Comparison of ENCODE assay signal across 33 cellular contexts in the genomic region with DNA sequence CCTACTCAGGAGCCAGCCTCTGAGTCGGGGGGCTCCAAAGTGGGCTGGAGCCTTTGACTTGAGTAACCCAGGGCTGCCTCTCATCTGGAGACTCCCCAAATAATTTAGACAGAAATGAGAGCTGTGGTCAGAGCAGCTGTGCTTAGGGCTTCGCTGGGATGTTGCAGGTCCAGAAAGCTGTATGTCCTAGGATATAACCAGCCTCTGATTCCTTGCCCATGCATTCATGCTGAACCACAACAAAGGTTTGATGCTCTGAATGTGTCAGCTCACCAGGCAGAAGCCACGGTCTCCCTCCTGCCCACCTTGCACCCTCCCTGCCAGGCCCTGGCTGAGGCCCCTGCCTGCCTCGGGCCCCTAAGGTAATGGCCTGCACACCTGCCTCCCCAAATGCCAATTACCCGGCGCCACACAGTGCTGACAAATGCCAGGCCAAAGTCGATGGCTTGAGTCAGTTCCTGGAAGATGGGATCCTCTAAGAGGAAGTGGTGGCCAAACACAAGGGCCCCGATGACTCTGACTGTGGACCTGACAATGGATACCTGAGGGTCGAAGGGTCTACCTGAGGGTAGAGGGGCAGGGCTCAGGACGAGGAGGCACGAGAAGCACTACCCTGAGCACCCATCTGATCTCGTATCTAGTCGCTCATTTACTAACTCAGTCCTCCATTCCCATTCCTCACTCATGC.
"Had no signal": no experiment of that assay in that cellular context is flagged by ENCODE, and none has a peak within 500 bp of the region (broad histone marks: within the 10 kb centered on the region; RNA-seq: fewer than 3 reads in every experiment).

No MANE protein-coding gene starts in this region.

- H3K4me3 ChIP-seq: body of pancreas had no signal

- H3K4me3 Mint-ChIP-seq: activated CD4-positive, alpha-beta T cell treated with anti-CD3 and anti-CD28 coated beads for 36 hours; activated CD4-positive, alpha-beta T cell treated with anti-CD3 and anti-CD28 coated beads, Interleukin-2, amount 10 ng/mL, durations not matched to agents 7 days and 5 days; activated CD8-positive, alpha-beta T cell treated with anti-CD3 and anti-CD28 coated beads, Interleukin-2, amount 10 ng/mL, durations not matched to agents 7 days and 5 days; activated naive CD4-positive, alpha-beta T cell treated with anti-CD3 and anti-CD28 coated beads, Interleukin-2, amount 50 U/mL, for 24 hours; activated naive CD8-positive, alpha-beta T cell treated with anti-CD3 and anti-CD28 coated beads, Interleukin-2, amount 10 ng/mL, durations not matched to agents 7 days and 5 days; activated T-cell treated with anti-CD3 and anti-CD28 coated beads, Interleukin-2, amount 50 U/mL, for 24 hours had no signal

- H3K9ac ChIP-seq: KMS-11 had no signal

- H3K9me3 Mint-ChIP-seq: activated CD4-positive, alpha-beta T cell treated with anti-CD3 and anti-CD28 coated beads, Interleukin-2, amount 10 ng/mL, durations not matched to agents 7 days and 5 days; activated naive CD4-positive, alpha-beta T cell treated with anti-CD3 and anti-CD28 coated beads, Interleukin-2, amount 50 U/mL, for 24 hours; activated naive CD8-positive, alpha-beta T cell treated with anti-CD3 and anti-CD28 coated beads, Interleukin-2, amount 10 ng/mL, durations not matched to agents 7 days and 5 days; activated T-cell treated with anti-CD3 and anti-CD28 coated beads, Interleukin-2, amount 50 U/mL, for 24 hours; activated T-helper 2 cell treated with anti-CD3 and anti-CD28 coated beads, Interferon-gamma antibody, Interleukin-2, Interleukin-4, amounts not matched to agents 10 μg/mL and 5 μg/mL and 100 μg/mL, durations not matched to agents 14 hours and 24 hours and 36 hours had no signal

- H3K4me1 ChIP-seq: body of pancreas had no signal

- H3K9me3 ChIP-seq: body of pancreas had no signal

- H3K4me2 ChIP-seq: KMS-11 had no signal

- DNase-seq: activated CD4-positive, alpha-beta T cell treated with anti-CD3 and anti-CD28 coated beads for 36 hours; activated CD4-positive, alpha-beta T cell treated with anti-CD3 and anti-CD28 coated beads, Interleukin-2, amount 10 ng/mL, durations not matched to agents 7 days and 5 days; activated CD4-positive, alpha-beta T cell treated with anti-CD3 and anti-CD28 coated beads, Interleukin-2, amount 50 U/mL, for 48 hours; activated CD8-positive, alpha-beta T cell treated with anti-CD3 and anti-CD28 coated beads, Interleukin-2, amount 10 ng/mL, durations not matched to agents 7 days and 5 days; activated gamma-delta T cell; activated naive CD4-positive, alpha-beta T cell treated with Interleukin-2 at 50 U/mL for 16 hours; activated naive CD8-positive, alpha-beta T cell treated with anti-CD3 and anti-CD28 coated beads, Interleukin-2, amount 10 ng/mL, durations not matched to agents 7 days and 5 days; activated T-cell treated with anti-CD3 and anti-CD28 coated beads, Interleukin-2, amount 50 U/mL, for 24 hours; body of pancreas; central memory CD4-positive, alpha-beta T cell; MM.1S; NCI-H1105; NCI-H1417 treated with DMSO at 0.1 percent for 48 hours; NCI-H187 treated with DMSO at 0.1 percent for 48 hours; NCI-H2081; NCI-H2227 treated with DMSO at 0.1 percent for 48 hours; NCI-H446 treated with DMSO at 0.1 percent for 48 hours; NCI-H524; NCI-H69; NCI-H82; PC-3; SIG-M5; T-helper 1 cell; T-helper 2 cell; T-helper 9 cell had no signal

- FAIRE-seq: astrocyte, RCC 7860 had no signal

- ATAC-seq: activated CD4-positive, alpha-beta T cell treated with anti-CD3 and anti-CD28 coated beads for 36 hours; activated CD4-positive, CD25-positive, alpha-beta regulatory T cell treated with anti-CD3 and anti-CD28 coated beads, Interleukin-2, amount 50 U/mL, for 24 hours; activated CD8-positive, alpha-beta T cell treated with anti-CD3 and anti-CD28 coated beads, Interleukin-2, amount 10 ng/mL, durations not matched to agents 7 days and 5 days; body of pancreas; PC-3; Right ventricle myocardium inferior had no signal

- H3K27ac Mint-ChIP-seq: activated CD4-positive, alpha-beta T cell treated with anti-CD3 and anti-CD28 coated beads for 36 hours; activated CD4-positive, alpha-beta T cell treated with anti-CD3 and anti-CD28 coated beads, Interleukin-2, amount 10 ng/mL, durations not matched to agents 7 days and 5 days; activated CD8-positive, alpha-beta T cell treated with anti-CD3 and anti-CD28 coated beads, Interleukin-2, amount 10 ng/mL, durations not matched to agents 7 days and 5 days; activated naive CD8-positive, alpha-beta T cell treated with anti-CD3 and anti-CD28 coated beads, Interleukin-2, amount 10 ng/mL, durations not matched to agents 7 days and 5 days; activated T-cell treated with anti-CD3 and anti-CD28 coated beads, Interleukin-2, amount 50 U/mL, for 24 hours; activated T-helper 2 cell treated with anti-CD3 and anti-CD28 coated beads, Interferon-gamma antibody, Interleukin-2, Interleukin-4, amounts not matched to agents 10 μg/mL and 5 μg/mL and 100 μg/mL, durations not matched to agents 14 hours and 24 hours and 36 hours had no signal

- H3K36me3 Mint-ChIP-seq: activated naive CD4-positive, alpha-beta T cell treated with anti-CD3 and anti-CD28 coated beads, Interleukin-2, amount 50 U/mL, for 24 hours; activated naive CD8-positive, alpha-beta T cell treated with anti-CD3 and anti-CD28 coated beads, Interleukin-2, amount 10 ng/mL, durations not matched to agents 7 days and 5 days had no signal

- H3K4me1 Mint-ChIP-seq: activated CD4-positive, alpha-beta T cell treated with anti-CD3 and anti-CD28 coated beads for 36 hours; activated CD4-positive, alpha-beta T cell treated with anti-CD3 and anti-CD28 coated beads, Interleukin-2, amount 10 ng/mL, durations not matched to agents 7 days and 5 days; activated naive CD4-positive, alpha-beta T cell treated with anti-CD3 and anti-CD28 coated beads, Interleukin-2, amount 50 U/mL, for 24 hours; activated naive CD8-positive, alpha-beta T cell treated with anti-CD3 and anti-CD28 coated beads, Interleukin-2, amount 10 ng/mL, durations not matched to agents 7 days and 5 days had no signal

- H3K27ac ChIP-seq: body of pancreas, KMS-11, RWPE1 had no signal

- H3K27me3 ChIP-seq: body of pancreas had no signal

- H3K27me3 Mint-ChIP-seq: activated naive CD4-positive, alpha-beta T cell treated with anti-CD3 and anti-CD28 coated beads, Interleukin-2, amount 50 U/mL, for 24 hours had no signal
